In the genomic region with DNA sequence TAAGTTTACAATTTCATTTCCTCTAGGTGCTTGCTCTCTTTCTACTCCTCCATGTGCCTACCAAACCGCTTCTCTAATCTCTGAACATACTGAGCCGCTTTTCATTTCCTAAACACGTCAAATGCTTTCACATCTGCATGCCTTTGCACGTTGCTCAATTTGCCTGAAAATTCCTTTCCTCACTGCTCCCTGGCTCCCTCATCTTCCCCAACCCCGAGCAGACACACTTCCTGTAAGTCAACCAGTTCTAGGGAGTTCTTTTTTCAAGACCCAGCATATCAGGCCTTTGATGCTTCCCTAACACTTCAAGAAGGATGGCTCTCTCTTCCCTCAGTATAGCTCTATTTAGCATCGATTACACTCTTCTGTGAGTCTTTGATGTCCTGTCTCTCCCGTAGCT, we compare ENCODE assay signal across 24 cellular contexts. TPM values are rescaled to one million over a fixed set of nuclear protein-coding genes. Genes with fewer than 3 reads are reported as not detected.
DNase-seq lines count a peak whose midpoint lies in the region; ATAC-seq, FAIRE-seq and TF ChIP-seq lines count a peak whose summit lies in the region.
"Had no signal": no experiment of that assay in that cellular context is flagged by ENCODE, and none has a peak within 500 bp of the region (broad histone marks: within the 10 kb centered on the region; RNA-seq: fewer than 3 reads in every experiment).

No MANE protein-coding gene starts in this region.

- H3K4me1 ChIP-seq in H1 (replicated peaks in 1 of 4; ENCODE audit: control insufficient read depth in 3 of 4, insufficient read depth in 4 of 4, low read length in 3 of 4) (peaks cover 0 to 4% (median under 1%) of the 10 kb centered on the region in 4 experiments; a peak in 1 of 7 replicates), BE2C (no peaks in the 10 kb centered on the region)
- H3K4me1 ChIP-seq: A549, tibial nerve had no signal

- H3K14ac ChIP-seq in H1 (ENCODE audit: insufficient read length) = no peak overlapping the region

- ATAC-seq in natural killer cell treated with Interleukin-12 subunit alpha and Interleukin-12 subunit beta and Interleukin-15 and Interleukin-18, amount 100 ng/mL, for 72 hours = no peak
- ATAC-seq in natural killer cell (no peak), HG03469 (IDR thresholded peaks at IDR 0.05; ENCODE audit: unreplicated experiment) (no peak), HG02885 (IDR thresholded peaks at IDR 0.05; ENCODE audit: poor library complexity, unreplicated experiment) (no peak)
- ATAC-seq: A549 had no signal

- H3K9ac ChIP-seq in H1 (replicated peaks in 1 of 4; ENCODE audit: extremely low read depth in 1 of 4, low read depth in 3 of 4, low read length in 3 of 4) = no peak overlapping the region

- TF ChIP-seq EP300 in H1 (IDR thresholded peaks at IDR 0.05; ENCODE audit: borderline replicate concordance in 1 of 2, low read depth in 2 of 2, low read length in 2 of 2) = no peak

- H3K79me2 ChIP-seq in H1 (ENCODE audit: control insufficient read depth in 1 of 2, insufficient read depth in 2 of 2, low read length in 2 of 2) = no peaks in the 10 kb centered on the region

- no peaks in the 10 kb centered on the region for H3K27me3 Mint-ChIP-seq in natural killer cell treated with Interleukin-12 subunit alpha and Interleukin-12 subunit beta and Interleukin-15 and Interleukin-18, amount 100 ng/mL, for 72 hours
- no peaks in the 10 kb centered on the region for H3K27me3 Mint-ChIP-seq in natural killer cell (ENCODE audit: low read depth in 2 of 2)
- H3K27me3 Mint-ChIP-seq: activated CD4-positive, alpha-beta T cell treated with anti-CD3 and anti-CD28 coated beads, Interleukin-2, amount 10 ng/mL, durations not matched to agents 7 days and 5 days; IgD-negative memory B cell; memory B cell had no signal

- peak; percentile 49 for DNase-seq in natural killer cell treated with Interleukin-12 subunit alpha and Interleukin-12 subunit beta and Interleukin-15 and Interleukin-18, amount 100 ng/mL, for 72 hours (ENCODE audit: low spot score)
- no peak for DNase-seq in natural killer cell
- no peak for DNase-seq in H1 (ENCODE audit: low read depth in 1 of 2, low spot score in 2 of 2)
- DNase-seq in iris pigment epithelial cell (ENCODE audit: low read depth) = peak; percentile 70
- no peak for DNase-seq in foreskin melanocyte
- DNase-seq in BE2C = no peak
- DNase-seq: activated CD4-positive, alpha-beta T cell treated with anti-CD3 and anti-CD28 coated beads, Interleukin-2, amount 10 ng/mL, durations not matched to agents 7 days and 5 days; activated CD8-positive, alpha-beta memory T cell treated with anti-CD3 and anti-CD28 coated beads, Interleukin-2, amount 50 U/mL, for 48 hours; anterior cingulate cortex; cortex of kidney; GF-D8; kidney; NCI-H187; NCI-H345; retina; stimulated activated CD4-positive, alpha-beta T cell treated with anti-CD3 and anti-CD28 coated beads, Interleukin-15, amount 100 ng/mL, for 24 hours; stimulated activated naive CD4-positive, alpha-beta T cell had no signal

- no peak overlapping the region for H3K27ac Mint-ChIP-seq in natural killer cell treated with Interleukin-12 subunit alpha and Interleukin-12 subunit beta and Interleukin-15 and Interleukin-18, amount 100 ng/mL, for 72 hours
- no peak overlapping the region for H3K27ac Mint-ChIP-seq in natural killer cell
- H3K27ac Mint-ChIP-seq: activated CD4-positive, alpha-beta T cell treated with anti-CD3 and anti-CD28 coated beads, Interleukin-2, amount 10 ng/mL, durations not matched to agents 7 days and 5 days; IgD-negative memory B cell; memory B cell had no signal

- H2BK12ac ChIP-seq in H1 (ENCODE audit: low read depth, low read length) = no peak overlapping the region

- H3K4me2 ChIP-seq in H1 (ENCODE audit: insufficient read depth in 1 of 2, low read depth in 2 of 2, low read length in 2 of 2) = 0 out of 4 replicates have a peak overlapping the region, but pooled peaks of 1 of the 2 experiments have one; percentile 24
- H3K4me2 ChIP-seq: A549 had no signal

- H3K4me3 ChIP-seq in H1 (ENCODE audit: extremely low read depth in 1 of 4, insufficient read depth in 2 of 4, low read depth in 3 of 4, low read length in 4 of 4) (no peak overlapping the region), BE2C (ENCODE audit: low read depth, low read length) (no peak overlapping the region)
- H3K4me3 ChIP-seq: A549, tibial nerve had no signal

- no peak overlapping the region for H4K8ac ChIP-seq in H1 (ENCODE audit: extremely low read depth, insufficient read depth, low read length)

- FAIRE-seq in H1 (lab: Jason Lieb, UNC) = peak; percentile 36
- FAIRE-seq: kidney had no signal

- no peak overlapping the region for H2BK15ac ChIP-seq in H1 (ENCODE audit: low read length)

- TF ChIP-seq CTCF in natural killer cell (IDR thresholded peaks at IDR 0.05) = no peak
- no peak for TF ChIP-seq CTCF in H1 (IDR thresholded peaks at IDR 0.05; ENCODE audit: control extremely low read depth in 1 of 3, insufficient read depth in 1 of 3, low read depth in 1 of 3, low read length in 3 of 3)
- no peak for TF ChIP-seq CTCF in BE2C (IDR thresholded peaks at IDR 0.05; ENCODE audit: low read depth, low read length)

- WGBS in H1 (ENCODE audit: extremely low coverage in 1 of 2, insufficient coverage in 1 of 2, insufficient read length in 1 of 2, insufficient replicate concordance in 2 of 2, low coverage in 1 of 2, low lambda C conversion rate in 2 of 2, missing lambda C conversion rate in 1 of 2), 2 experiments = 47% methylated on average over 7 of the region's 7 CpGs; no CpG with 5 or more reads in 1 of the 2 experiments

- H3K27ac ChIP-seq in H1 (ENCODE audit: low read depth, low read length) = no peak overlapping the region
- H3K27ac ChIP-seq: A549, tibial nerve had no signal

- no peaks in the 10 kb centered on the region for H3K36me3 ChIP-seq in H1 (ENCODE audit: control insufficient read depth in 2 of 4, insufficient read depth in 4 of 4, low read length in 3 of 4)
- no peaks in the 10 kb centered on the region for H3K36me3 ChIP-seq in BE2C
- H3K36me3 ChIP-seq: tibial nerve had no signal

- H3K9me3 Mint-ChIP-seq in natural killer cell treated with Interleukin-12 subunit alpha and Interleukin-12 subunit beta and Interleukin-15 and Interleukin-18, amount 100 ng/mL, for 72 hours = peaks cover 8% of the 10 kb centered on the region
- H3K9me3 Mint-ChIP-seq in natural killer cell = peaks cover 8 to 12% of the 10 kb centered on the region in 2 donors
- H3K9me3 Mint-ChIP-seq: activated CD4-positive, alpha-beta T cell treated with anti-CD3 and anti-CD28 coated beads, Interleukin-2, amount 10 ng/mL, durations not matched to agents 7 days and 5 days had no signal

- no peaks in the 10 kb centered on the region for H3K23me2 ChIP-seq in H1 (ENCODE audit: low read depth, low read length)

- H3K18ac ChIP-seq in H1 (ENCODE audit: extremely low read depth, low read length) = no peak overlapping the region

- TF ChIP-seq POLR2A in H1 (IDR thresholded peaks at IDR 0.05; ENCODE audit: control extremely low read depth in 1 of 2, low read depth in 2 of 2, low read length in 2 of 2) = no peak

- POLR2A ChIA-PET in H1 (lab: Charles Lee; ENCODE audit: partially characterized antibody) = interaction anchor here (1.0 kb wide), 1 partner anchor 49 kb away, joined by 3 read pairs; no protein-coding TSS in a partner anchor

- no peaks in the 10 kb centered on the region for H3K9me3 ChIP-seq in H1 (ENCODE audit: insufficient read depth in 2 of 2, low read depth in 1 of 2, low read length in 1 of 2)
- no peaks in the 10 kb centered on the region for H3K9me3 ChIP-seq in BE2C
- H3K9me3 ChIP-seq: A549, tibial nerve had no signal

- H3K23ac ChIP-seq in H1 (ENCODE audit: insufficient read length) = no peak overlapping the region

- H2BK5ac ChIP-seq in H1 (ENCODE audit: low read depth, low read length) = no peak overlapping the region

- no peak for TF ChIP-seq RAD21 in H1 (IDR thresholded peaks at IDR 0.05 in 1 of 2, conservative IDR thresholded peaks at IDR 0.05 in 1 of 2; ENCODE audit: low read depth in 2 of 2, low read length in 2 of 2)

- intact Hi-C loops in natural killer cell (cut with micrococcal nuclease) = no loop called here

- no peaks in the 10 kb centered on the region for H4K20me1 ChIP-seq in H1 (replicated peaks in 1 of 2; ENCODE audit: control insufficient read depth in 1 of 2, insufficient read depth in 2 of 2, low read length in 2 of 2)

- H2AK5ac ChIP-seq in H1 (ENCODE audit: low read depth, low read length) = no peak overlapping the region; the same call in 1 of the 2 replicates

- H3K36me3 Mint-ChIP-seq in natural killer cell treated with Interleukin-12 subunit alpha and Interleukin-12 subunit beta and Interleukin-15 and Interleukin-18, amount 100 ng/mL, for 72 hours = no peaks in the 10 kb centered on the region
- H3K36me3 Mint-ChIP-seq in natural killer cell = no peaks in the 10 kb centered on the region
- H3K36me3 Mint-ChIP-seq: IgD-negative memory B cell, memory B cell had no signal

- H3K27me3 ChIP-seq in H1 (replicated peaks in 1 of 4; ENCODE audit: control insufficient read depth in 3 of 4, extremely low read depth in 1 of 4, insufficient read depth in 3 of 4, low read length in 3 of 4) (peaks cover 0 to 1% (median 0%) of the 10 kb centered on the region in 4 experiments; a peak in 1 of 7 replicates), BE2C (0 out of 2 replicates have a peak, but pooled peaks cover 2% of the 10 kb centered on the region)
- H3K27me3 ChIP-seq: tibial nerve had no signal

- no peaks in the 10 kb centered on the region for H3K79me1 ChIP-seq in H1 (ENCODE audit: low read depth, low read length)

- CTCF ChIA-PET in H1 (lab: Charles Lee; ENCODE audit: partially characterized antibody) = interaction anchor here (0.8 to 1.5 kb wide), 2 partner anchors 13 to 289 kb away, joined by 4 read pairs; no protein-coding TSS in a partner anchor

- H4K5ac ChIP-seq in H1 (ENCODE audit: insufficient read length, low read depth, low read length) = no peak overlapping the region

- no peak overlapping the region for H4K91ac ChIP-seq in H1 (replicated peaks; ENCODE audit: insufficient read length, low read length)

- H3K4ac ChIP-seq in H1 (replicated peaks; ENCODE audit: insufficient read length, low read depth, low read length) = no peak overlapping the region

- H2BK20ac ChIP-seq in H1 (ENCODE audit: low read length) = no peak overlapping the region

- no peak overlapping the region for H2BK120ac ChIP-seq in H1 (replicated peaks; ENCODE audit: low read depth, low read length)

- H3K4me3 Mint-ChIP-seq in natural killer cell treated with Interleukin-12 subunit alpha and Interleukin-12 subunit beta and Interleukin-15 and Interleukin-18, amount 100 ng/mL, for 72 hours = no peak overlapping the region
- no peak overlapping the region for H3K4me3 Mint-ChIP-seq in natural killer cell
- H3K4me3 Mint-ChIP-seq: activated CD4-positive, alpha-beta T cell treated with anti-CD3 and anti-CD28 coated beads, Interleukin-2, amount 10 ng/mL, durations not matched to agents 7 days and 5 days; IgD-negative memory B cell; memory B cell had no signal

- H3K4me1 Mint-ChIP-seq in natural killer cell treated with Interleukin-12 subunit alpha and Interleukin-12 subunit beta and Interleukin-15 and Interleukin-18, amount 100 ng/mL, for 72 hours (ENCODE audit: low read depth in 2 of 2) = no peaks in the 10 kb centered on the region
- no peaks in the 10 kb centered on the region for H3K4me1 Mint-ChIP-seq in natural killer cell
- H3K4me1 Mint-ChIP-seq: activated CD4-positive, alpha-beta T cell treated with anti-CD3 and anti-CD28 coated beads, Interleukin-2, amount 10 ng/mL, durations not matched to agents 7 days and 5 days; IgD-negative memory B cell; memory B cell had no signal

- H2AFZ ChIP-seq in H1 (ENCODE audit: low read length) = no peak overlapping the region

- no peak overlapping the region for H3K56ac ChIP-seq in H1 (replicated peaks; ENCODE audit: insufficient read length, low read depth, low read length)

RNA-seq across cellular contexts. Expression of a gene that starts 50.3 kb away (rescaled TPM):
- not detected for total RNA-seq in natural killer cell treated with Interleukin-12 subunit alpha and Interleukin-12 subunit beta and Interleukin-15 and Interleukin-18, amount 100 ng/mL, for 72 hours
- total RNA-seq in natural killer cell = not detected
- 16.4 and 16.7 TPM in 2 replicates for total RNA-seq in H1 (2021; fragmentation: NEBNext Ultra II Directional; extraction: Animal tissue kit (Norgen Biotek cat#: 25700))
- 4.6 and 4.7 TPM in 2 replicates for polyA plus RNA-seq in H1 (2011; rRNA removed)
- polyA plus RNA-seq in H1 (2011; cell fraction: cytosol; rRNA removed) = 6.3 TPM
- polyA plus RNA-seq in H1 (2011; cell fraction: nucleus; rRNA removed) = 4.7 TPM
- 4.2 to 5.6 TPM (median 4.6 TPM) in 4 replicates for polyA plus RNA-seq in H1 (2012, experiment 1 of 2)
- 0.47 TPM for polyA plus RNA-seq in H1 (2012, experiment 2 of 2)
- 12.6 TPM for polyA plus RNA-seq in H1 (2013, experiment 1 of 2)
- 12.0 TPM for polyA plus RNA-seq in H1 (2013, experiment 2 of 2)
- 17.9 and 21.8 TPM in 2 replicates for polyA minus RNA-seq in H1 (2011; rRNA and poly(A)+ RNA removed)
- polyA minus RNA-seq in H1 (2011; cell fraction: cytosol; rRNA and poly(A)+ RNA removed) = 8.0 TPM
- polyA minus RNA-seq in H1 (2011; cell fraction: nucleus; rRNA and poly(A)+ RNA removed) = 13.8 TPM
- polyA plus RNA-seq in BE2C (2012; ENCODE audit: insufficient read depth, insufficient read length, low read depth) = 0.79 TPM
- total RNA-seq: activated CD4-positive, alpha-beta T cell treated with anti-CD3 and anti-CD28 coated beads, Interleukin-2, amount 10 ng/mL, durations not matched to agents 7 days and 5 days; epithelial cell of proximal tubule had no signal
- polyA plus RNA-seq: IgD-negative memory B cell had no signal

Comparison
In these comparisons a context has a peak if more than half of its experiments do, and no peak if none do; other contexts are left out.
1. DNase-seq: peak in natural killer cell treated with Interleukin-12 subunit alpha and Interleukin-12 subunit beta and Interleukin-15 and Interleukin-18, amount 100 ng/mL, for 72 hours (single experiment) and iris pigment epithelial cell (single experiment); none in natural killer cell (single experiment), H1 (0 of 2), foreskin melanocyte (single experiment) and BE2C (single experiment).
2. RNA of a gene that starts 50.3 kb away (total RNA-seq): 16.4 to 16.7 TPM in H1; not detected in natural killer cell treated with Interleukin-12 subunit alpha and Interleukin-12 subunit beta and Interleukin-15 and Interleukin-18, amount 100 ng/mL, for 72 hours and not detected in natural killer cell; every median in the first group is over 10 times any median in the second.